Comparison of ENCODE assay signal across 17 cellular contexts in the genomic region with DNA sequence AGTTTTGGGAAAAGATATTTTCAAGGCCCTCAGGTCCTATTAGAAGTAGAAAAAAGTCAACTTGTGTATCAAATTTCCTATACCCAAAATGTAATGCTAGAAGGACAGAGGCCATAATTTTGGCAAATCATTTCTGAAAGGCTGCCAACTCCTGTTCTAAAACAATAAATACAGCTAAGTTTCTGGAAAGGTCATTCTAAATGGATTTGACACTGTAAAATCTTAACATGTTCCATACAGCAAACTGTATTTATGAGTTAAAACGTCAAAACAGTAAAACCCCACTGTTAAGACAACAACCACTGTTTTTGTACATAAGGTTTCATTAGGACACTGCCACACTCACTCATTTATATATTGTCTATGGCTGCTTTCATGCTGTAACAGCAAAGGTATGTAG. TPM values are rescaled to one million over a fixed set of nuclear protein-coding genes. Genes with fewer than 3 reads are reported as not detected.
DNase-seq lines count a peak whose midpoint lies in the region; FAIRE-seq and TF ChIP-seq lines count a peak whose summit lies in the region.
"Had no signal": no experiment of that assay in that cellular context is flagged by ENCODE, and none has a peak within 500 bp of the region (broad histone marks: within the 10 kb centered on the region; RNA-seq: fewer than 3 reads in every experiment).

No MANE protein-coding gene starts in this region.

- H3K9me3 ChIP-seq in spleen, result no peaks in the 10 kb centered on the region
- H3K9me3 ChIP-seq in transverse colon, result no peaks in the 10 kb centered on the region
- H3K9me3 ChIP-seq: BLaER1 had no signal

- TF ChIP-seq CTCF in fibroblast of villous mesenchyme (IDR thresholded peaks at IDR 0.05; ENCODE audit: insufficient read depth, low read depth, low read length) (no peak), spleen (IDR thresholded peaks at IDR 0.05 in 8 of 11, conservative IDR thresholded peaks at IDR 0.05 in 3 of 11) (no peak), transverse colon (IDR thresholded peaks at IDR 0.05) (no peak)

- H3K36me3 ChIP-seq in spleen (peaks cover 6 to 98% (median 55%) of the 10 kb centered on the region in 6 donors), transverse colon (peaks cover 0 to 48% (median 21%) of the 10 kb centered on the region in 4 donors)

- intact Hi-C loops in spleen (cut with DNase I; ENCODE audit: low total_unique reads), result loop anchor here (10.0 kb wide), 2 partner anchors 115 to 815 kb away; a partner anchor contains a TSS
- intact Hi-C loops in transverse colon (cut with DNase I; ENCODE audit: low total_unique reads), result loop anchor here (10.0 kb wide), 1 partner anchor 115 kb away; a partner anchor contains a TSS

- no peak for FAIRE-seq in GM19239 (lab: Jason Lieb, UNC)
- FAIRE-seq: GM12892 had no signal

- no peak for TF ChIP-seq POLR2A in spleen (IDR thresholded peaks at IDR 0.05)
- no peak for TF ChIP-seq POLR2A in transverse colon (IDR thresholded peaks at IDR 0.05)

- H3K27me3 ChIP-seq in spleen (replicated peaks in 1 of 7) (no peaks in the 10 kb centered on the region), transverse colon (no peaks in the 10 kb centered on the region)
- H3K27me3 ChIP-seq: BLaER1 had no signal

- H3K4me3 ChIP-seq in fibroblast of villous mesenchyme (ENCODE audit: low read depth, low read length) (no peak overlapping the region), spleen (no peak overlapping the region), transverse colon (no peak overlapping the region)
- H3K4me3 ChIP-seq: BLaER1 had no signal

- DNase-seq in NCI-H1105 treated with DMSO at 0.1 percent for 48 hours (lab: John Stamatoyannopoulos, UW), result peak; percentile 20
- DNase-seq in NCI-H1105 (lab: John Stamatoyannopoulos, UW), result no peak
- DNase-seq in brain pericyte (ENCODE audit: low read depth, low spot score), result peak; percentile 25
- DNase-seq in fibroblast of villous mesenchyme (ENCODE audit: low read depth), result peak; percentile 55
- DNase-seq in spleen, result no peak
- no peak for DNase-seq in T-helper 2 cell
- no peak for DNase-seq in GM19239 (ENCODE audit: insufficient read length, low spot score)
- no peak for DNase-seq in transverse colon
- DNase-seq: 8988T; activated CD4-positive, alpha-beta memory T cell treated with anti-CD3 and anti-CD28 coated beads, Interleukin-2, amount 10 ng/mL, durations not matched to agents 7 days and 5 days; activated naive CD8-positive, alpha-beta T cell treated with anti-CD3 and anti-CD28 coated beads, Interleukin-2, amount 10 ng/mL, durations not matched to agents 7 days and 5 days; NCI-H1092 treated with DMSO at 0.1 percent for 48 hours; RPMI8226; stimulated activated CD4-positive, alpha-beta T cell treated with anti-CD3 and anti-CD28 coated beads, Interleukin-12 subunit alpha, Interleukin-12 subunit beta, amount 100 ng/mL, for 4 hours had no signal

- TF ChIP-seq EP300 in transverse colon (IDR thresholded peaks at IDR 0.05; ENCODE audit: low read depth), result no peak

- H3K4me1 ChIP-seq in spleen (peaks cover 0 to 40% (median 21%) of the 10 kb centered on the region in 6 donors), transverse colon (peaks cover 0 to 27% (median 4%) of the 10 kb centered on the region in 4 donors)
- H3K4me1 ChIP-seq: BLaER1 had no signal

- WGBS in spleen, 5 donors, result 41 to 74% (median 64%) methylated on average over 1 of the region's 1 CpG
- WGBS in transverse colon (ENCODE audit: low coverage in 1 of 2), 2 donors, result 21 to 33% methylated on average over 1 of the region's 1 CpG

- in situ Hi-C loops in transverse colon (cut with MboI; ENCODE audit: low pct_ligation_motif_present in 1 of 4, low pct_unique_long_range_greater_than_20kb in 1 of 4, low sequenced_read_pairs in 3 of 4), result loop anchor here in 1 of 4 donors (25.0 kb wide), 1 partner anchor 552 kb away; no protein-coding TSS in a partner anchor

- H3K27ac ChIP-seq in spleen (peak overlapping the region in 6 of 8 donors; percentile 8 to 55 (median 45)), transverse colon (no peak overlapping the region)
- H3K27ac ChIP-seq: BLaER1, KMS-11 had no signal

RNA-seq across cellular contexts. Expression of a gene that starts 9.7 kb away (rescaled TPM):
- total RNA-seq in fibroblast of villous mesenchyme (152 and 179 TPM in 2 replicates), spleen (10 to 100 TPM; 35.0 to 72.4 (median 40.3) TPM), transverse colon (10 to 100 TPM; 13.1 to 30.3 (median 25.5) TPM)
- polyA plus RNA-seq in spleen, result 10 to 100 TPM; 11.8 to 19.4 (median 13.7) TPM

Comparison
In these comparisons a context has a peak if more than half of its experiments do, and no peak if none do; other contexts are left out.
1. DNase-seq: peak in NCI-H1105 treated with DMSO at 0.1 percent for 48 hours (single experiment), brain pericyte (single experiment) and fibroblast of villous mesenchyme (single experiment); none in NCI-H1105 (single experiment), spleen (single experiment), T-helper 2 cell (0 of 5), GM19239 (single experiment) and transverse colon (single experiment).
2. H3K27ac ChIP-seq: peak in spleen (6 of 8); none in transverse colon (0 of 4).